Comparison of ENCODE assay signal across 18 cellular contexts in genomic region chr11:114705280-114706024, GRCh38. TPM values are rescaled to one million over a fixed set of nuclear protein-coding genes. Genes with fewer than 3 reads are reported as not detected.
"Had no signal": no experiment of that assay in that cellular context is flagged by ENCODE, and none has a peak within 500 bp of the region (broad histone marks: within the 10 kb centered on the region; RNA-seq: fewer than 3 reads in every experiment).

No MANE protein-coding gene starts in this region.

- DNase-seq: activated B cell treated with CpG ODN at 0.5 μM for 24 hours; activated CD4-positive, alpha-beta T cell treated with anti-CD3 and anti-CD28 coated beads, Interleukin-2, amount 10 ng/mL, durations not matched to agents 24 days and 14 days; activated CD8-positive, alpha-beta memory T cell treated with anti-CD3 and anti-CD28 coated beads for 24 hours; activated naive CD4-positive, alpha-beta T cell treated with anti-CD3 and anti-CD28 coated beads, Interleukin-2, amount 10 ng/mL, durations not matched to agents 7 days and 5 days; activated T-cell treated with anti-CD3 and anti-CD28 coated beads for 4 hours; central memory CD4-positive, alpha-beta T cell; effector CD4-positive, alpha-beta T cell; SK-N-SH; stimulated activated CD4-positive, alpha-beta T cell treated with anti-CD3 and anti-CD28 coated beads, Interleukin-4, amount 100 ng/mL, for 4 hours; stomach; upper lobe of left lung had no signal

- H3K27me3 ChIP-seq: stomach, upper lobe of left lung had no signal

- H3K36me3 Mint-ChIP-seq: activated naive CD4-positive, alpha-beta T cell treated with anti-CD3 and anti-CD28 coated beads, Interleukin-2, amount 10 ng/mL, durations not matched to agents 7 days and 5 days; memory B cell had no signal

- H3K4me3 Mint-ChIP-seq: activated B cell treated with CpG ODN at 0.5 μM for 24 hours; activated CD4-positive, alpha-beta T cell treated with anti-CD3 and anti-CD28 coated beads, Interleukin-2, amount 10 ng/mL, durations not matched to agents 24 days and 14 days; activated naive CD4-positive, alpha-beta T cell treated with anti-CD3 and anti-CD28 coated beads, Interleukin-2, amount 10 ng/mL, durations not matched to agents 7 days and 5 days; activated T-helper 17 cell treated with anti-CD3 and anti-CD28 coated beads, Interleukin-2, amount 50 U/mL, for 72 hours; memory B cell; natural killer cell treated with Interleukin-12 subunit alpha and Interleukin-12 subunit beta and Interleukin-15 and Interleukin-18, amount 100 ng/mL, for 72 hours had no signal

- H3K9me3 Mint-ChIP-seq: activated CD4-positive, alpha-beta T cell treated with anti-CD3 and anti-CD28 coated beads, Interleukin-2, amount 10 ng/mL, durations not matched to agents 24 days and 14 days; activated naive CD4-positive, alpha-beta T cell treated with anti-CD3 and anti-CD28 coated beads, Interleukin-2, amount 10 ng/mL, durations not matched to agents 7 days and 5 days had no signal

- H3K9me3 ChIP-seq: prostate gland, SK-N-SH had no signal

- H3K27me3 Mint-ChIP-seq: activated B cell treated with CpG ODN at 0.5 μM for 24 hours; activated naive CD4-positive, alpha-beta T cell treated with anti-CD3 and anti-CD28 coated beads, Interleukin-2, amount 10 ng/mL, durations not matched to agents 7 days and 5 days had no signal

- H3K4me3 ChIP-seq: coronary artery, prostate gland, stomach, upper lobe of left lung had no signal

- H3K4me1 Mint-ChIP-seq: activated B cell treated with CpG ODN at 0.5 μM for 24 hours; activated CD4-positive, alpha-beta T cell treated with anti-CD3 and anti-CD28 coated beads, Interleukin-2, amount 10 ng/mL, durations not matched to agents 24 days and 14 days; activated naive CD4-positive, alpha-beta T cell treated with anti-CD3 and anti-CD28 coated beads, Interleukin-2, amount 10 ng/mL, durations not matched to agents 7 days and 5 days; activated T-helper 17 cell treated with anti-CD3 and anti-CD28 coated beads, Interleukin-2, amount 50 U/mL, for 72 hours; memory B cell had no signal

- H3K36me3 ChIP-seq: prostate gland, stomach, upper lobe of left lung had no signal

- H3K27ac Mint-ChIP-seq: activated B cell treated with CpG ODN at 0.5 μM for 24 hours; activated CD4-positive, alpha-beta T cell treated with anti-CD3 and anti-CD28 coated beads, Interleukin-2, amount 10 ng/mL, durations not matched to agents 24 days and 14 days; activated naive CD4-positive, alpha-beta T cell treated with anti-CD3 and anti-CD28 coated beads, Interleukin-2, amount 10 ng/mL, durations not matched to agents 7 days and 5 days; activated T-helper 17 cell treated with anti-CD3 and anti-CD28 coated beads, Interleukin-2, amount 50 U/mL, for 72 hours; memory B cell; natural killer cell treated with Interleukin-12 subunit alpha and Interleukin-12 subunit beta and Interleukin-15 and Interleukin-18, amount 100 ng/mL, for 72 hours had no signal

- H3K4me1 ChIP-seq: prostate gland, upper lobe of left lung had no signal

- ATAC-seq: activated T-helper 17 cell treated with anti-CD3 and anti-CD28 coated beads, Interleukin-2, amount 50 U/mL, for 72 hours; natural killer cell treated with Interleukin-12 subunit alpha and Interleukin-12 subunit beta and Interleukin-15 and Interleukin-18, amount 100 ng/mL, for 72 hours had no signal

- H3K27ac ChIP-seq: epithelial cell of prostate, prostate gland, stomach, upper lobe of left lung had no signal

RNA-seq across cellular contexts. Expression of gene NXPE2, which starts 27.1 kb away (rescaled TPM):
- total RNA-seq: activated B cell treated with CpG ODN at 0.5 μM for 24 hours; activated CD4-positive, alpha-beta T cell treated with anti-CD3 and anti-CD28 coated beads, Interleukin-2, amount 10 ng/mL, durations not matched to agents 24 days and 14 days; activated T-helper 17 cell treated with anti-CD3 and anti-CD28 coated beads, Interleukin-2, amount 50 U/mL, for 72 hours; natural killer cell treated with Interleukin-12 subunit alpha and Interleukin-12 subunit beta and Interleukin-15 and Interleukin-18, amount 100 ng/mL, for 72 hours; T-helper 1 cell treated with Interleukin-12 subunit alpha and Interleukin-12 subunit beta and Interleukin-4 antibody, amounts not matched to agents 30 ng/mL and 1 ng/mL, for 36 hours had no signal
